ENCODE assay signal across 8 cellular contexts in the genomic region with DNA sequence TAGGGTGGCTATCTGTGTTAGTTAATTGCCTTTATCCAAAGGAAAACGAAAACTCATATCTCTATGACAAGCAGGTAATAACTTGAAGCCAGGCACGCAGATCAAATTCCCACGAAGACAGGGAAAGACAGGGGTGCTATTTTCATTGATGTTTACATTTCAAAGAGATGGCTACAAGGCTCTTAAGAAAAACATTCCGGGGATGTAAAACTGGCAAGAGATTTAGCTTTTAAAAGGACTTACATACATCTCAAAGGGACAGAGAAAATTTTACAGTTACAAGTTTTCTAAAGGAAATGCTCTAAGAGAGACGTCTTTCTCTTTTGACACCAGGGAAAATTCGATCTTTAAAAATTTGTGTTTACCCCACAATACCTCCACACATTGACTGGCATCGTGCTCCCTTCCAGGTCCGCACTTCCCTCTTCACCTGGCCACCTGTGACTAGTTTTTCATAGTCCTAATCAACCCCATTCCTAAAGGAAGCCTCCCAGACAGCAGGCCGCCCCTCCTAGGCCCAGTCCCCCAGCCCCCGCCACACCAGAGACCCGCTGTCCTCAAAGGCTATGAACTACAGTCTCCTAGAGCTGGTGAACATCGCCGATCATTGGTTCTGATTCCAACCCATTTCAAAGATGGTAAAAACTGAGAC. TPM values are rescaled to one million over a fixed set of nuclear protein-coding genes. Genes with fewer than 3 reads are reported as not detected.
DNase-seq lines count a peak whose midpoint lies in the region; ATAC-seq and TF ChIP-seq lines count a peak whose summit lies in the region.

No MANE protein-coding gene starts in this region.

- peak overlapping the region; percentile 90 for H3K4me3 Mint-ChIP-seq in progenitor cell of endocrine pancreas (ENCODE audit: low read depth)

- peaks cover 17% of the 10 kb centered on the region for H3K4me1 Mint-ChIP-seq in progenitor cell of endocrine pancreas (ENCODE audit: low read depth)

- peak overlapping the region; percentile 99 for H3K4me2 ChIP-seq in PC-3 (ENCODE audit: low read length)

- TF ChIP-seq CTCF in GM12865 (IDR thresholded peaks at IDR 0.05; ENCODE audit: insufficient read depth, low read depth, low read length, missing control alignments): no peak
- no peak for TF ChIP-seq CTCF in PC-3 (conservative IDR thresholded peaks at IDR 0.05; ENCODE audit: low read depth, low read length)
- no peak for TF ChIP-seq CTCF in epithelial cell of proximal tubule (conservative IDR thresholded peaks at IDR 0.05; ENCODE audit: low read depth, low read length)
- TF ChIP-seq CTCF in progenitor cell of endocrine pancreas (IDR thresholded peaks at IDR 0.05; ENCODE audit: unreplicated experiment): no peak

- intact Hi-C loops in PC-3 (cut with micrococcal nuclease): loop anchor here (2.0 kb wide), 1 partner anchor 90 kb away; a partner anchor contains a TSS

- peaks cover 37% of the 10 kb centered on the region for H3K79me2 ChIP-seq in PC-3 (ENCODE audit: low read length)

- POLR2A ChIA-PET in PC-3 (lab: Charles Lee; ENCODE audit: unreplicated experiment): interaction anchor here (0.7 kb wide), 1 partner anchor 16 kb away, joined by 4 read pairs; no protein-coding TSS in a partner anchor

- no peaks in the 10 kb centered on the region for H3F3A ChIP-seq in PC-3 (ENCODE audit: low read length, unreplicated experiment)

- peaks cover 4% of the 10 kb centered on the region for H3K36me3 Mint-ChIP-seq in progenitor cell of endocrine pancreas (ENCODE audit: insufficient read depth)

- peak overlapping the region; percentile 81 for H3K27ac ChIP-seq in PC-3 (ENCODE audit: low read length)

- H3K9ac ChIP-seq in PC-3 (ENCODE audit: low read length): peak overlapping the region; percentile 91

- no peak for ATAC-seq in PC-3
- no peak for ATAC-seq in GM18511 (IDR thresholded peaks at IDR 0.05; ENCODE audit: unreplicated experiment)

- CTCF ChIA-PET in PC-3 (lab: Charles Lee): no interaction called here

- peaks cover 37% of the 10 kb centered on the region for H3K4me1 ChIP-seq in PC-3 (ENCODE audit: insufficient read depth, low read length)

- no peaks in the 10 kb centered on the region for H3K27me3 Mint-ChIP-seq in progenitor cell of endocrine pancreas

- no peaks in the 10 kb centered on the region for H3K9me2 ChIP-seq in PC-3 (replicated peaks; ENCODE audit: low read length)

- H3K36me3 ChIP-seq in PC-3 (ENCODE audit: low read depth, low read length): peaks cover 22% of the 10 kb centered on the region

- H3K4me3 ChIP-seq in GM12865 (ENCODE audit: low read depth, low read length) (peak overlapping the region; percentile 55), PC-3 (ENCODE audit: low read length) (peak overlapping the region; percentile 99), epithelial cell of proximal tubule (ENCODE audit: low read depth, low read length) (peak overlapping the region; percentile 63)

- no peaks in the 10 kb centered on the region for H3K27me3 ChIP-seq in PC-3 (ENCODE audit: low read length)

- TSS peak; percentile 43 for BruUV-seq in PC-3 (replicated peaks; lab: Mats Ljungman, UMichigan)

- peak overlapping the region; percentile 96 for H3K27ac Mint-ChIP-seq in progenitor cell of endocrine pancreas

- H4K20me1 ChIP-seq in PC-3 (ENCODE audit: low read length): no peaks in the 10 kb centered on the region

- no peaks in the 10 kb centered on the region for H3K9me3 ChIP-seq in PC-3 (ENCODE audit: low read length)

- peak overlapping the region; percentile 88 for H2AFZ ChIP-seq in PC-3 (ENCODE audit: low read length)

- no peak for DNase-seq in GM12865 (ENCODE audit: low read depth)
- no peak for DNase-seq in PC-3
- no peak for DNase-seq in epithelial cell of proximal tubule (ENCODE audit: low read depth)
- DNase-seq in progenitor cell of endocrine pancreas (ENCODE audit: low spot score, unreplicated experiment): no peak
- DNase-seq in middle frontal gyrus (ENCODE audit: extremely low spot score, low spot score): no peak
- no peak for DNase-seq in NCI-H128 (lab: John Stamatoyannopoulos, UW; ENCODE audit: unreplicated experiment)
- no peak for DNase-seq in HuH-7 (ENCODE audit: low spot score)

- H3K9me3 Mint-ChIP-seq in progenitor cell of endocrine pancreas (ENCODE audit: low read depth): peaks cover 6% of the 10 kb centered on the region

RNA-seq across cellular contexts. Expression of a gene that starts 0.7 kb away (rescaled TPM):
- 52.6 and 77.1 TPM in 2 replicates for total RNA-seq in PC-3 (2014; rRNA removed)
- 31.5 and 43.7 TPM in 2 replicates for total RNA-seq in epithelial cell of proximal tubule
- 76.8 and 77.7 TPM in 2 replicates for total RNA-seq in progenitor cell of endocrine pancreas

RNA-seq across cellular contexts. Expression of a gene that starts 21.9 kb away (rescaled TPM):
- total RNA-seq in PC-3 (2014; rRNA removed): 207 and 222 TPM in 2 replicates
- total RNA-seq in epithelial cell of proximal tubule: 123 and 241 TPM in 2 replicates
- total RNA-seq in progenitor cell of endocrine pancreas: 29.1 and 33.0 TPM in 2 replicates

RNA-seq across cellular contexts. Expression of a gene that starts 59.4 kb away (rescaled TPM):
- total RNA-seq in PC-3 (2014; rRNA removed) (not detected in 2 replicates), epithelial cell of proximal tubule (0.12 and 0.65 TPM in 2 replicates), progenitor cell of endocrine pancreas (5.3 and 6.7 TPM in 2 replicates)
